In genomic region chr3:45143673-45144670, GRCh38 we compare ENCODE assay signal across 1 cellular context.
TF ChIP-seq lines count a peak whose summit lies in the region.

No MANE protein-coding gene starts in this region.

TF ChIP-seq in K562, 482 proteins besides CTCF, POLR2A, EP300 and RAD21 (continued from another document and continues in another):
- TF ChIP-seq, protein P1, sequence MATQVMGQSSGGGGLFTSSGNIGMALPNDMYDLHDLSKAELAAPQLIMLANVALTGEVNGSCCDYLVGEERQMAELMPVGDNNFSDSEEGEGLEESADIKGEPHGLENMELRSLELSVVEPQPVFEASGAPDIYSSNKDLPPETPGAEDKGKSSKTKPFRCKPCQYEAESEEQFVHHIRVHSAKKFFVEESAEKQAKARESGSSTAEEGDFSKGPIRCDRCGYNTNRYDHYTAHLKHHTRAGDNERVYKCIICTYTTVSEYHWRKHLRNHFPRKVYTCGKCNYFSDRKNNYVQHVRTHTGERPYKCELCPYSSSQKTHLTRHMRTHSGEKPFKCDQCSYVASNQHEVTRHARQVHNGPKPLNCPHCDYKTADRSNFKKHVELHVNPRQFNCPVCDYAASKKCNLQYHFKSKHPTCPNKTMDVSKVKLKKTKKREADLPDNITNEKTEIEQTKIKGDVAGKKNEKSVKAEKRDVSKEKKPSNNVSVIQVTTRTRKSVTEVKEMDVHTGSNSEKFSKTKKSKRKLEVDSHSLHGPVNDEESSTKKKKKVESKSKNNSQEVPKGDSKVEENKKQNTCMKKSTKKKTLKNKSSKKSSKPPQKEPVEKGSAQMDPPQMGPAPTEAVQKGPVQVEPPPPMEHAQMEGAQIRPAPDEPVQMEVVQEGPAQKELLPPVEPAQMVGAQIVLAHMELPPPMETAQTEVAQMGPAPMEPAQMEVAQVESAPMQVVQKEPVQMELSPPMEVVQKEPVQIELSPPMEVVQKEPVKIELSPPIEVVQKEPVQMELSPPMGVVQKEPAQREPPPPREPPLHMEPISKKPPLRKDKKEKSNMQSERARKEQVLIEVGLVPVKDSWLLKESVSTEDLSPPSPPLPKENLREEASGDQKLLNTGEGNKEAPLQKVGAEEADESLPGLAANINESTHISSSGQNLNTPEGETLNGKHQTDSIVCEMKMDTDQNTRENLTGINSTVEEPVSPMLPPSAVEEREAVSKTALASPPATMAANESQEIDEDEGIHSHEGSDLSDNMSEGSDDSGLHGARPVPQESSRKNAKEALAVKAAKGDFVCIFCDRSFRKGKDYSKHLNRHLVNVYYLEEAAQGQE (CRISPR knock-in tag; IDR thresholded peaks at IDR 0.05; ENCODE audit: low read depth): no peak
- TF ChIP-seq NR1H2 (CRISPR knock-in tag; IDR thresholded peaks at IDR 0.05) (no peak), HMGXB4 (CRISPR knock-in tag; IDR thresholded peaks at IDR 0.05) (no peak), RBM22 (IDR thresholded peaks at IDR 0.05; ENCODE audit: low read depth, low read length, poor library complexity, severe bottlenecking) (no peak), ZNF197 (CRISPR knock-in tag; IDR thresholded peaks at IDR 0.05; ENCODE audit: low read depth) (no peak), NEUROD1 (IDR thresholded peaks at IDR 0.05; ENCODE audit: borderline replicate concordance, low read depth, low read length, partially characterized antibody) (peak; percentile 34), MBD2 (IDR thresholded peaks at IDR 0.05; ENCODE audit: borderline replicate concordance, low read depth) (no peak), GATA2 (CRISPR knock-in tag; IDR thresholded peaks at IDR 0.05) (no peak), ZNF511 (CRISPR knock-in tag; IDR thresholded peaks at IDR 0.05) (no peak), ZNF609 (CRISPR knock-in tag; IDR thresholded peaks at IDR 0.05; ENCODE audit: borderline replicate concordance) (no peak), ZNF143 (CRISPR knock-in tag; IDR thresholded peaks at IDR 0.05) (peak; percentile 10; the same call in 1 of the 2 replicates), MTA2 (IDR thresholded peaks at IDR 0.05; ENCODE audit: low read depth) (no peak), HIVEP1 (CRISPR knock-in tag; IDR thresholded peaks at IDR 0.05) (no peak), FOXK1 (CRISPR knock-in tag; IDR thresholded peaks at IDR 0.05; ENCODE audit: borderline replicate concordance) (no peak), MGA (IDR thresholded peaks at IDR 0.05) (peak; percentile 22; the same call in 1 of the 2 replicates), TCF3 (CRISPR knock-in tag; IDR thresholded peaks at IDR 0.05) (no peak), SPI1 (IDR thresholded peaks at IDR 0.05; ENCODE audit: borderline replicate concordance, low read depth, low read length) (peak; percentile 35; the same call in 1 of the 2 replicates), CCNT2 (IDR thresholded peaks at IDR 0.05; ENCODE audit: borderline replicate concordance, extremely low read depth, insufficient read length, low read depth, low read length) (no peak), ZBED1 (IDR thresholded peaks at IDR 0.05) (no peak), PRPF4 (IDR thresholded peaks at IDR 0.05; ENCODE audit: insufficient read depth, low read depth, low read length, poor library complexity, severe bottlenecking) (no peak), RB1 (IDR thresholded peaks at IDR 0.05; ENCODE audit: low read depth) (no peak), POLR3A (IDR thresholded peaks at IDR 0.05; ENCODE audit: borderline replicate concordance, extremely low read depth, insufficient read depth, insufficient read length) (no peak), CBX8 (IDR thresholded peaks at IDR 0.05; ENCODE audit: borderline replicate concordance, extremely low read depth, low read depth, low read length, poor library complexity, severe bottlenecking) (no peak)
- TF ChIP-seq, protein P2, sequence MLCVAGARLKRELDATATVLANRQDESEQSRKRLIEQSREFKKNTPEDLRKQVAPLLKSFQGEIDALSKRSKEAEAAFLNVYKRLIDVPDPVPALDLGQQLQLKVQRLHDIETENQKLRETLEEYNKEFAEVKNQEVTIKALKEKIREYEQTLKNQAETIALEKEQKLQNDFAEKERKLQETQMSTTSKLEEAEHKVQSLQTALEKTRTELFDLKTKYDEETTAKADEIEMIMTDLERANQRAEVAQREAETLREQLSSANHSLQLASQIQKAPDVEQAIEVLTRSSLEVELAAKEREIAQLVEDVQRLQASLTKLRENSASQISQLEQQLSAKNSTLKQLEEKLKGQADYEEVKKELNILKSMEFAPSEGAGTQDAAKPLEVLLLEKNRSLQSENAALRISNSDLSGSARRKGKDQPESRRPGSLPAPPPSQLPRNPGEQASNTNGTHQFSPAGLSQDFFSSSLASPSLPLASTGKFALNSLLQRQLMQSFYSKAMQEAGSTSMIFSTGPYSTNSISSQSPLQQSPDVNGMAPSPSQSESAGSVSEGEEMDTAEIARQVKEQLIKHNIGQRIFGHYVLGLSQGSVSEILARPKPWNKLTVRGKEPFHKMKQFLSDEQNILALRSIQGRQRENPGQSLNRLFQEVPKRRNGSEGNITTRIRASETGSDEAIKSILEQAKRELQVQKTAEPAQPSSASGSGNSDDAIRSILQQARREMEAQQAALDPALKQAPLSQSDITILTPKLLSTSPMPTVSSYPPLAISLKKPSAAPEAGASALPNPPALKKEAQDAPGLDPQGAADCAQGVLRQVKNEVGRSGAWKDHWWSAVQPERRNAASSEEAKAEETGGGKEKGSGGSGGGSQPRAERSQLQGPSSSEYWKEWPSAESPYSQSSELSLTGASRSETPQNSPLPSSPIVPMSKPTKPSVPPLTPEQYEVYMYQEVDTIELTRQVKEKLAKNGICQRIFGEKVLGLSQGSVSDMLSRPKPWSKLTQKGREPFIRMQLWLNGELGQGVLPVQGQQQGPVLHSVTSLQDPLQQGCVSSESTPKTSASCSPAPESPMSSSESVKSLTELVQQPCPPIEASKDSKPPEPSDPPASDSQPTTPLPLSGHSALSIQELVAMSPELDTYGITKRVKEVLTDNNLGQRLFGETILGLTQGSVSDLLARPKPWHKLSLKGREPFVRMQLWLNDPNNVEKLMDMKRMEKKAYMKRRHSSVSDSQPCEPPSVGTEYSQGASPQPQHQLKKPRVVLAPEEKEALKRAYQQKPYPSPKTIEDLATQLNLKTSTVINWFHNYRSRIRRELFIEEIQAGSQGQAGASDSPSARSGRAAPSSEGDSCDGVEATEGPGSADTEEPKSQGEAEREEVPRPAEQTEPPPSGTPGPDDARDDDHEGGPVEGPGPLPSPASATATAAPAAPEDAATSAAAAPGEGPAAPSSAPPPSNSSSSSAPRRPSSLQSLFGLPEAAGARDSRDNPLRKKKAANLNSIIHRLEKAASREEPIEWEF (CRISPR knock-in tag; IDR thresholded peaks at IDR 0.05): no peak
